Comparison of ENCODE assay signal across 8 cellular contexts in genomic region chr2:152925540-152926448, GRCh38.
DNase-seq lines count a peak whose midpoint lies in the region; ATAC-seq, FAIRE-seq and TF ChIP-seq lines count a peak whose summit lies in the region.

No MANE protein-coding gene starts in this region.

- H3K4me3 ChIP-seq in GM23338: no peak overlapping the region
- no peak overlapping the region for H3K4me3 ChIP-seq in Panc1 (ENCODE audit: low read depth in 2 of 2, low read length in 2 of 2)
- no peak overlapping the region for H3K4me3 ChIP-seq in astrocyte (ENCODE audit: insufficient read depth, low read depth, low read length)

- CTCF ChIA-PET in Panc1 (lab: Charles Lee): no interaction called here

- H3K79me2 ChIP-seq in GM23338 (replicated peaks; ENCODE audit: insufficient read depth) (no peaks in the 10 kb centered on the region), astrocyte (ENCODE audit: insufficient read depth, low read length) (no peaks in the 10 kb centered on the region)

- no peaks in the 10 kb centered on the region; the same call in 1 of the 2 replicates for H3K9me2 ChIP-seq in GM23338 (ENCODE audit: insufficient read depth)

- H3K27ac Mint-ChIP-seq in GM23338 (no peak overlapping the region), astrocyte (ENCODE audit: unreplicated experiment) (no peak overlapping the region)

- ATAC-seq in GM23338 (peak; percentile 100), Panc1 (peak; percentile 88)

- H3K36me3 Mint-ChIP-seq in GM23338 (ENCODE audit: low read depth): no peaks in the 10 kb centered on the region
- no peaks in the 10 kb centered on the region for H3K36me3 Mint-ChIP-seq in astrocyte (ENCODE audit: low read depth, unreplicated experiment)

- H3K4me1 Mint-ChIP-seq in GM23338: no peaks in the 10 kb centered on the region
- H3K4me1 Mint-ChIP-seq in astrocyte (ENCODE audit: low read depth, unreplicated experiment): peaks cover 2% of the 10 kb centered on the region

- peak overlapping the region; percentile 72; the same call in 1 of the 2 replicates for H2AFZ ChIP-seq in GM23338
- no peak overlapping the region for H2AFZ ChIP-seq in astrocyte (ENCODE audit: low read depth, low read length)

- H3K27ac ChIP-seq in GM23338 (ENCODE audit: low read depth): no peak overlapping the region
- H3K27ac ChIP-seq in Panc1 (ENCODE audit: low read length): no peak overlapping the region
- H3K27ac ChIP-seq in astrocyte (ENCODE audit: low read depth, low read length): no peak overlapping the region

- TF ChIP-seq EP300 in Ishikawa (IDR thresholded peaks at IDR 0.05; ENCODE audit: borderline replicate concordance): no peak

- H3K27me3 Mint-ChIP-seq in GM23338 (ENCODE audit: insufficient read depth, low read depth, poor library complexity) (peaks cover 6% of the 10 kb centered on the region), astrocyte (ENCODE audit: low read depth, unreplicated experiment) (peaks cover 12% of the 10 kb centered on the region)

- H3K9ac ChIP-seq in astrocyte (ENCODE audit: low read length): no peak overlapping the region

- peaks cover 4% of the 10 kb centered on the region for H3F3A ChIP-seq in GM23338 (replicated peaks; ENCODE audit: low read depth)

- H3K4me1 ChIP-seq in GM23338 (ENCODE audit: insufficient read depth): no peaks in the 10 kb centered on the region
- no peaks in the 10 kb centered on the region for H3K4me1 ChIP-seq in Panc1 (ENCODE audit: control insufficient read depth, insufficient read depth, low read length)
- no peaks in the 10 kb centered on the region for H3K4me1 ChIP-seq in astrocyte (ENCODE audit: insufficient read depth, low read length)

- H3K27me3 ChIP-seq in GM23338 (ENCODE audit: insufficient read depth): no peaks in the 10 kb centered on the region
- H3K27me3 ChIP-seq in Panc1 (ENCODE audit: control insufficient read depth, insufficient read depth, low read length): no peaks in the 10 kb centered on the region
- no peaks in the 10 kb centered on the region for H3K27me3 ChIP-seq in astrocyte (ENCODE audit: insufficient read depth, low read length)

- intact Hi-C loops in Panc1 (cut with micrococcal nuclease; ENCODE audit: unreplicated experiment): loop anchor here (5.0 kb wide), 1 partner anchor 592 kb away; no protein-coding TSS in a partner anchor

- TF ChIP-seq CTCF in GM23338 (conservative IDR thresholded peaks at IDR 0.05; ENCODE audit: low read depth in 2 of 2) (peak; percentile 91 to 98), Panc1 (IDR thresholded peaks at IDR 0.05) (peak; percentile 81), astrocyte (IDR thresholded peaks at IDR 0.05; ENCODE audit: insufficient read depth, low read depth, low read length) (peak; percentile 47)

- no peaks in the 10 kb centered on the region for H4K20me1 ChIP-seq in GM23338 (replicated peaks; ENCODE audit: insufficient read depth)
- H4K20me1 ChIP-seq in astrocyte (ENCODE audit: insufficient read depth, low read length): no peaks in the 10 kb centered on the region

- H3K9me3 ChIP-seq in Panc1 (ENCODE audit: control insufficient read depth, insufficient read depth, low read depth, low read length) (no peaks in the 10 kb centered on the region; the same call in 1 of the 2 replicates), astrocyte (ENCODE audit: insufficient read depth, low read depth, low read length) (no peaks in the 10 kb centered on the region)

- peak; percentile 86 for TF ChIP-seq RAD21 in Ishikawa (IDR thresholded peaks at IDR 0.05; ENCODE audit: low read depth)

- FAIRE-seq in astrocyte (lab: Jason Lieb, UNC): no peak

- H3K4me2 ChIP-seq in GM23338: no peak overlapping the region
- no peak overlapping the region for H3K4me2 ChIP-seq in astrocyte (ENCODE audit: low read length)

- no peak overlapping the region for H3K4me3 Mint-ChIP-seq in GM23338
- no peak overlapping the region for H3K4me3 Mint-ChIP-seq in astrocyte (ENCODE audit: unreplicated experiment)

- DNase-seq in activated T-cell treated with anti-CD3 and anti-CD28 coated beads for 24 hours (ENCODE audit: low read depth) (peak; percentile 11), GM23338 (ENCODE audit: low spot score) (peak; percentile 92), Panc1 (ENCODE audit: low read depth, low spot score) (peak; percentile 55), astrocyte (ENCODE audit: low read depth) (peak; percentile 8), kidney glomerular epithelial cell (lab: John Stamatoyannopoulos, UW) (peak; percentile 70)
- no peak for DNase-seq in activated T-cell treated with anti-CD3 and anti-CD28 coated beads, Interleukin-2, amount 50 U/mL, for 1 hour
- peak; percentile 77 for DNase-seq in stimulated activated CD8-positive, alpha-beta memory T cell treated with anti-CD3 and anti-CD28 coated beads, Interleukin-4, amount 100 ng/mL, for 48 hours

- POLR2A ChIA-PET in Panc1 (lab: Charles Lee): no interaction called here

- H3K9me3 Mint-ChIP-seq in GM23338: peaks cover 3% of the 10 kb centered on the region; the same call in 1 of the 3 replicates
- H3K9me3 Mint-ChIP-seq in astrocyte (ENCODE audit: unreplicated experiment): no peaks in the 10 kb centered on the region

- H3K36me3 ChIP-seq in GM23338 (ENCODE audit: insufficient read depth): no peaks in the 10 kb centered on the region
- no peaks in the 10 kb centered on the region for H3K36me3 ChIP-seq in Panc1 (ENCODE audit: control insufficient read depth, insufficient read depth, low read length)
- H3K36me3 ChIP-seq in astrocyte (ENCODE audit: insufficient read depth, low read length): no peaks in the 10 kb centered on the region

- no TSS peak for BruUV-seq in Panc1 (replicated peaks; lab: Mats Ljungman, UMichigan)

- in situ Hi-C loops in Panc1 (cut with HindIII; ENCODE audit: low pct_unique_long_range_greater_than_20kb, low sequenced_read_pairs): no loop called here

TF ChIP-seq in GM23338, 12 proteins besides CTCF, POLR2A, EP300 and RAD21:
- TF ChIP-seq EZH2 (IDR thresholded peaks at IDR 0.05; ENCODE audit: low read depth, unreplicated experiment) (no peak), ZNF331 (CRISPR knock-in tag; IDR thresholded peaks at IDR 0.05; ENCODE audit: low read depth) (no peak), JUNB (IDR thresholded peaks at IDR 0.05; ENCODE audit: unreplicated experiment) (no peak), ZNF114 (CRISPR knock-in tag; IDR thresholded peaks at IDR 0.05) (no peak), EZH2phosphoT487 (IDR thresholded peaks at IDR 0.05; ENCODE audit: unreplicated experiment) (no peak), CREB1 (CRISPR knock-in tag; IDR thresholded peaks at IDR 0.05; ENCODE audit: low read depth) (no peak)

TF ChIP-seq in Ishikawa, 13 proteins besides CTCF, POLR2A, EP300 and RAD21:
- TF ChIP-seq USF1 (IDR thresholded peaks at IDR 0.05): peak; percentile 72
- TF ChIP-seq CEBPB (IDR thresholded peaks at IDR 0.05): peak; percentile 10; the same call in 1 of the 2 replicates
- TF ChIP-seq TEAD4 (IDR thresholded peaks at IDR 0.05): no peak
